In genomic region chr1:33709174-33709573, GRCh38 we compare ENCODE assay signal across 29 cellular contexts.
"Had no signal": no experiment of that assay in that cellular context is flagged by ENCODE, and none has a peak within 500 bp of the region (broad histone marks: within the 10 kb centered on the region; RNA-seq: fewer than 3 reads in every experiment).

No MANE protein-coding gene starts in this region.

- H3K36me3 ChIP-seq: heart left ventricle, left ventricle myocardium inferior, neutrophil, ovary, prostate gland, stomach, thyroid gland, transverse colon, upper lobe of right lung had no signal

- H3K27me3 ChIP-seq: ovary, testis had no signal

- ATAC-seq: heart left ventricle; naive thymus-derived CD4-positive, alpha-beta T cell; natural killer cell treated with Interleukin-12 subunit alpha and Interleukin-12 subunit beta and Interleukin-15 and Interleukin-18, amount 100 ng/mL, for 72 hours; right cardiac atrium; sciatic nerve; stimulated activated naive B cell treated with anti-CD40 and anti-IgM and Interleukin-4, amounts not matched to agents 10 μg/mL and 1 μg/mL and 100 μg/mL, for 72 hours; stimulated activated naive CD8-positive, alpha-beta T cell treated with anti-CD3 and anti-CD28 coated beads, Interleukin-15, Interleukin-2, amounts not matched to agents 100 U/mL and 50 U/mL, for 24 hours; upper lobe of right lung had no signal

- H3K4me3 ChIP-seq: heart left ventricle, left ventricle myocardium inferior, lung, ovary, prostate gland, skin epidermis, stomach, testis, thyroid gland, transverse colon, upper lobe of right lung had no signal

- H3K4me3 Mint-ChIP-seq: immature natural killer cell; mesothelial cell of epicardium; naive thymus-derived CD4-positive, alpha-beta T cell; natural killer cell treated with Interleukin-12 subunit alpha and Interleukin-12 subunit beta and Interleukin-15 and Interleukin-18, amount 100 ng/mL, for 72 hours; neural crest cell; stimulated activated naive B cell treated with anti-CD40 and anti-IgM and Interleukin-4, amounts not matched to agents 10 μg/mL and 1 μg/mL and 100 μg/mL, for 72 hours had no signal

- DNase-seq: heart left ventricle; immature natural killer cell; left ventricle myocardium inferior; mesendoderm; naive thymus-derived CD4-positive, alpha-beta T cell; occipital lobe; ovary; posterior cingulate gyrus; retina; right cardiac atrium; stimulated activated CD4-positive, alpha-beta T cell treated with anti-CD3 and anti-CD28 coated beads, Interleukin-12 subunit alpha, Interleukin-12 subunit beta, amount 100 ng/mL, for 4 hours; stimulated activated CD4-positive, alpha-beta T cell treated with anti-CD3 and anti-CD28 coated beads, Interleukin-15, amount 100 ng/mL, for 24 hours; stimulated activated CD4-positive, alpha-beta T cell treated with anti-CD3 and anti-CD28 coated beads, Interleukin-2, amount 100 ng/mL, for 24 hours; stimulated activated CD4-positive, alpha-beta T cell treated with anti-CD3 and anti-CD28 coated beads, Interleukin-4, amount 100 ng/mL, for 1 hour; stimulated activated naive B cell treated with anti-CD40 and anti-IgM and Interleukin-4, amounts not matched to agents 10 μg/mL and 1 μg/mL and 100 μg/mL, for 72 hours; stimulated activated naive CD8-positive, alpha-beta T cell treated with anti-CD3 and anti-CD28 coated beads, Interleukin-15, Interleukin-2, amounts not matched to agents 100 U/mL and 50 U/mL, for 24 hours; stomach; testis; thyroid gland; transverse colon; upper lobe of right lung had no signal

- H3K4me1 ChIP-seq: heart left ventricle, left ventricle myocardium inferior, prostate gland, stomach, testis, thyroid gland, transverse colon, upper lobe of right lung had no signal

- H3K4me1 Mint-ChIP-seq: immature natural killer cell; mesothelial cell of epicardium; naive thymus-derived CD4-positive, alpha-beta T cell; stimulated activated naive B cell treated with anti-CD40 and anti-IgM and Interleukin-4, amounts not matched to agents 10 μg/mL and 1 μg/mL and 100 μg/mL, for 72 hours had no signal

- H3K9me3 ChIP-seq: heart left ventricle, left ventricle myocardium inferior, neutrophil, ovary, prostate gland, stomach, testis, thyroid gland, transverse colon, upper lobe of right lung had no signal

- H3K36me3 Mint-ChIP-seq: immature natural killer cell; mesothelial cell of epicardium; naive thymus-derived CD4-positive, alpha-beta T cell; natural killer cell treated with Interleukin-12 subunit alpha and Interleukin-12 subunit beta and Interleukin-15 and Interleukin-18, amount 100 ng/mL, for 72 hours; stimulated activated naive B cell treated with anti-CD40 and anti-IgM and Interleukin-4, amounts not matched to agents 10 μg/mL and 1 μg/mL and 100 μg/mL, for 72 hours had no signal

- H3K27ac Mint-ChIP-seq: immature natural killer cell; mesothelial cell of epicardium; naive thymus-derived CD4-positive, alpha-beta T cell; natural killer cell treated with Interleukin-12 subunit alpha and Interleukin-12 subunit beta and Interleukin-15 and Interleukin-18, amount 100 ng/mL, for 72 hours; stimulated activated naive B cell treated with anti-CD40 and anti-IgM and Interleukin-4, amounts not matched to agents 10 μg/mL and 1 μg/mL and 100 μg/mL, for 72 hours had no signal

- H3K9me3 Mint-ChIP-seq: immature natural killer cell; mesothelial cell of epicardium; natural killer cell treated with Interleukin-12 subunit alpha and Interleukin-12 subunit beta and Interleukin-15 and Interleukin-18, amount 100 ng/mL, for 72 hours; neural crest cell had no signal

- H3K27ac ChIP-seq: heart left ventricle, left ventricle myocardium inferior, neutrophil, ovary, prostate gland, skin epidermis, stomach, testis, thyroid gland, transverse colon, upper lobe of right lung had no signal
